In genomic region chr2:104473568-104473967, GRCh38 we compare ENCODE assay signal across 12 cellular contexts.
"Had no signal": no experiment of that assay in that cellular context is flagged by ENCODE, and none has a peak within 500 bp of the region (broad histone marks: within the 10 kb centered on the region; RNA-seq: fewer than 3 reads in every experiment).

No MANE protein-coding gene starts in this region.

- H3K27me3 Mint-ChIP-seq: activated CD4-positive, alpha-beta T cell treated with anti-CD3 and anti-CD28 coated beads, Interleukin-2, amount 10 ng/mL, durations not matched to agents 7 days and 5 days; stimulated activated memory B cell treated with anti-CD40 and anti-IgM and Interleukin-4, amounts not matched to agents 10 μg/mL and 1 μg/mL and 100 μg/mL, for 72 hours had no signal

- H3K9me3 Mint-ChIP-seq: activated CD4-positive, alpha-beta T cell treated with anti-CD3 and anti-CD28 coated beads, Interleukin-2, amount 10 ng/mL, durations not matched to agents 7 days and 5 days; activated naive CD8-positive, alpha-beta T cell treated with anti-CD3 and anti-CD28 coated beads, Interleukin-2, amount 10 ng/mL, durations not matched to agents 7 days and 5 days; activated T-helper 1 cell treated with anti-CD3 and anti-CD28 coated beads, Interleukin-12 subunit alpha, Interleukin-12 subunit beta, Interleukin-2, Interleukin-4 antibody, amounts not matched to agents 30 ng/mL and 10 ng/mL and 1 ng/mL, durations not matched to agents 14 hours and 24 hours and 36 hours; stimulated activated memory B cell treated with anti-CD40 and anti-IgM and Interleukin-4, amounts not matched to agents 10 μg/mL and 1 μg/mL and 100 μg/mL, for 72 hours had no signal

- H3K36me3 Mint-ChIP-seq: activated naive CD8-positive, alpha-beta T cell treated with anti-CD3 and anti-CD28 coated beads, Interleukin-2, amount 10 ng/mL, durations not matched to agents 7 days and 5 days; stimulated activated memory B cell treated with anti-CD40 and anti-IgM and Interleukin-4, amounts not matched to agents 10 μg/mL and 1 μg/mL and 100 μg/mL, for 72 hours had no signal

- H3K4me1 Mint-ChIP-seq: activated CD4-positive, alpha-beta T cell treated with anti-CD3 and anti-CD28 coated beads, Interleukin-2, amount 10 ng/mL, durations not matched to agents 7 days and 5 days; activated naive CD8-positive, alpha-beta T cell treated with anti-CD3 and anti-CD28 coated beads, Interleukin-2, amount 10 ng/mL, durations not matched to agents 7 days and 5 days; stimulated activated memory B cell treated with anti-CD40 and anti-IgM and Interleukin-4, amounts not matched to agents 10 μg/mL and 1 μg/mL and 100 μg/mL, for 72 hours had no signal

- DNase-seq: activated CD4-positive, alpha-beta T cell treated with anti-CD3 and anti-CD28 coated beads, Interleukin-2, amount 10 ng/mL, durations not matched to agents 7 days and 5 days; activated CD8-positive, alpha-beta memory T cell treated with anti-CD3 and anti-CD28 coated beads for 24 hours; activated naive CD8-positive, alpha-beta T cell treated with anti-CD3 and anti-CD28 coated beads, Interleukin-2, amount 10 ng/mL, durations not matched to agents 7 days and 5 days; heart right ventricle; left lung; mammary epithelial cell; pancreas; thyroid gland had no signal

- H3K27ac Mint-ChIP-seq: activated CD4-positive, alpha-beta T cell treated with anti-CD3 and anti-CD28 coated beads, Interleukin-2, amount 10 ng/mL, durations not matched to agents 7 days and 5 days; activated naive CD8-positive, alpha-beta T cell treated with anti-CD3 and anti-CD28 coated beads, Interleukin-2, amount 10 ng/mL, durations not matched to agents 7 days and 5 days; activated T-helper 1 cell treated with anti-CD3 and anti-CD28 coated beads, Interleukin-12 subunit alpha, Interleukin-12 subunit beta, Interleukin-2, Interleukin-4 antibody, amounts not matched to agents 30 ng/mL and 10 ng/mL and 1 ng/mL, durations not matched to agents 14 hours and 24 hours and 36 hours; stimulated activated memory B cell treated with anti-CD40 and anti-IgM and Interleukin-4, amounts not matched to agents 10 μg/mL and 1 μg/mL and 100 μg/mL, for 72 hours had no signal

- H3K4me3 Mint-ChIP-seq: activated CD4-positive, alpha-beta T cell treated with anti-CD3 and anti-CD28 coated beads, Interleukin-2, amount 10 ng/mL, durations not matched to agents 7 days and 5 days; activated naive CD8-positive, alpha-beta T cell treated with anti-CD3 and anti-CD28 coated beads, Interleukin-2, amount 10 ng/mL, durations not matched to agents 7 days and 5 days; activated T-helper 1 cell treated with anti-CD3 and anti-CD28 coated beads, Interleukin-12 subunit alpha, Interleukin-12 subunit beta, Interleukin-2, Interleukin-4 antibody, amounts not matched to agents 30 ng/mL and 10 ng/mL and 1 ng/mL, durations not matched to agents 14 hours and 24 hours and 36 hours; stimulated activated memory B cell treated with anti-CD40 and anti-IgM and Interleukin-4, amounts not matched to agents 10 μg/mL and 1 μg/mL and 100 μg/mL, for 72 hours had no signal

- FAIRE-seq: keratinocyte, pancreas had no signal

- ATAC-seq: gastroesophageal sphincter; heart right ventricle; left lung; pancreas; stimulated activated memory B cell treated with anti-CD40 and anti-IgM and Interleukin-4, amounts not matched to agents 10 μg/mL and 1 μg/mL and 100 μg/mL, for 72 hours had no signal
